In the genomic region with DNA sequence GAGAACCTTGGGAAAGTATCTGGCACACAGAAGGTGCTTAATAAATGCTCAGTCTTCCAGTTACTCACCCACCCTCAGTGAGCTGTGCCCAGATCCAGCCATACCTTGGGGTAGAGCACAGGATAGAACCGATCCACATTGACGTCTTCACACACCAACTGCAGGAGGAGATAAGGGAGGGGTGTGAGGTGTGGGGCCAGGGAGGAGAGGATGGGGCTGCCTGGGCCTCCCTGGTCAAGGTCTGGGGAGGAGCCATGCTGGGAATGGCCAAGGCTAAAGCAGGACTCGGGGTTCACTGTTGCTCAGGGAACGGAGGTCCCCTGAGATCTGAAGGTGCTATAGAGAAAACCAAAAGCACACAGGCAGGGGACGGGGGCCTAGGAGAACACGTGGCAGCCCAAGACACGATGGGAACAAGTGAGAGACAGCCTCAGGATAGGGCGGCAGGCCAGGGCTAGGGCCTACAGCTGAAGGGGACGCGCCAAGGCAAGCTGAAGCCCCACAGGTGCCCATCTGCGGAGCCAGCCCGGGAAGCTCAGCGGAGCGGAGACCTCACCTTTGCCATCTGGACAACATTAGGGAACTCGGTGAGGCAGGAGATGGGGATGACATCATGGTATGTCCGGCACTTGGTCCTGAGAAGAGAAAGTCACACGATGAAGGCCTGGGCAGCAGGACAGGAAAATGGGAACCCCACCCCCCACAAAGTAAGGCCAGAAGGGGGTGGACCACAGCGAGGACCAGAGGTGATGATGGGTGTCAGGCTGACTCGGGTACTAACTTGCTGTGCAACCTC, we compare ENCODE assay signal across 1 cellular context.
A peak's percentile ranks its signal among the peaks of the same experiment; 100 is the strongest.
TF ChIP-seq lines count a peak whose summit lies in the region.

No MANE protein-coding gene starts in this region.

TF ChIP-seq in K562, 482 proteins besides CTCF, POLR2A, EP300 and RAD21 (continues in another document):
- no peak for TF ChIP-seq XRCC4 (IDR thresholded peaks at IDR 0.05; ENCODE audit: extremely low read depth, insufficient read depth, insufficient read length)
- no peak for TF ChIP-seq ZNF57 (CRISPR knock-in tag; IDR thresholded peaks at IDR 0.05)
- no peak for TF ChIP-seq ZNF589 (CRISPR knock-in tag; IDR thresholded peaks at IDR 0.05; ENCODE audit: low read depth)
- peak in 1 of 2 experiments; percentile 41; a peak in 1 of 4 replicates for TF ChIP-seq TRIM24 (IDR thresholded peaks at IDR 0.05)
- TF ChIP-seq, protein P1, sequence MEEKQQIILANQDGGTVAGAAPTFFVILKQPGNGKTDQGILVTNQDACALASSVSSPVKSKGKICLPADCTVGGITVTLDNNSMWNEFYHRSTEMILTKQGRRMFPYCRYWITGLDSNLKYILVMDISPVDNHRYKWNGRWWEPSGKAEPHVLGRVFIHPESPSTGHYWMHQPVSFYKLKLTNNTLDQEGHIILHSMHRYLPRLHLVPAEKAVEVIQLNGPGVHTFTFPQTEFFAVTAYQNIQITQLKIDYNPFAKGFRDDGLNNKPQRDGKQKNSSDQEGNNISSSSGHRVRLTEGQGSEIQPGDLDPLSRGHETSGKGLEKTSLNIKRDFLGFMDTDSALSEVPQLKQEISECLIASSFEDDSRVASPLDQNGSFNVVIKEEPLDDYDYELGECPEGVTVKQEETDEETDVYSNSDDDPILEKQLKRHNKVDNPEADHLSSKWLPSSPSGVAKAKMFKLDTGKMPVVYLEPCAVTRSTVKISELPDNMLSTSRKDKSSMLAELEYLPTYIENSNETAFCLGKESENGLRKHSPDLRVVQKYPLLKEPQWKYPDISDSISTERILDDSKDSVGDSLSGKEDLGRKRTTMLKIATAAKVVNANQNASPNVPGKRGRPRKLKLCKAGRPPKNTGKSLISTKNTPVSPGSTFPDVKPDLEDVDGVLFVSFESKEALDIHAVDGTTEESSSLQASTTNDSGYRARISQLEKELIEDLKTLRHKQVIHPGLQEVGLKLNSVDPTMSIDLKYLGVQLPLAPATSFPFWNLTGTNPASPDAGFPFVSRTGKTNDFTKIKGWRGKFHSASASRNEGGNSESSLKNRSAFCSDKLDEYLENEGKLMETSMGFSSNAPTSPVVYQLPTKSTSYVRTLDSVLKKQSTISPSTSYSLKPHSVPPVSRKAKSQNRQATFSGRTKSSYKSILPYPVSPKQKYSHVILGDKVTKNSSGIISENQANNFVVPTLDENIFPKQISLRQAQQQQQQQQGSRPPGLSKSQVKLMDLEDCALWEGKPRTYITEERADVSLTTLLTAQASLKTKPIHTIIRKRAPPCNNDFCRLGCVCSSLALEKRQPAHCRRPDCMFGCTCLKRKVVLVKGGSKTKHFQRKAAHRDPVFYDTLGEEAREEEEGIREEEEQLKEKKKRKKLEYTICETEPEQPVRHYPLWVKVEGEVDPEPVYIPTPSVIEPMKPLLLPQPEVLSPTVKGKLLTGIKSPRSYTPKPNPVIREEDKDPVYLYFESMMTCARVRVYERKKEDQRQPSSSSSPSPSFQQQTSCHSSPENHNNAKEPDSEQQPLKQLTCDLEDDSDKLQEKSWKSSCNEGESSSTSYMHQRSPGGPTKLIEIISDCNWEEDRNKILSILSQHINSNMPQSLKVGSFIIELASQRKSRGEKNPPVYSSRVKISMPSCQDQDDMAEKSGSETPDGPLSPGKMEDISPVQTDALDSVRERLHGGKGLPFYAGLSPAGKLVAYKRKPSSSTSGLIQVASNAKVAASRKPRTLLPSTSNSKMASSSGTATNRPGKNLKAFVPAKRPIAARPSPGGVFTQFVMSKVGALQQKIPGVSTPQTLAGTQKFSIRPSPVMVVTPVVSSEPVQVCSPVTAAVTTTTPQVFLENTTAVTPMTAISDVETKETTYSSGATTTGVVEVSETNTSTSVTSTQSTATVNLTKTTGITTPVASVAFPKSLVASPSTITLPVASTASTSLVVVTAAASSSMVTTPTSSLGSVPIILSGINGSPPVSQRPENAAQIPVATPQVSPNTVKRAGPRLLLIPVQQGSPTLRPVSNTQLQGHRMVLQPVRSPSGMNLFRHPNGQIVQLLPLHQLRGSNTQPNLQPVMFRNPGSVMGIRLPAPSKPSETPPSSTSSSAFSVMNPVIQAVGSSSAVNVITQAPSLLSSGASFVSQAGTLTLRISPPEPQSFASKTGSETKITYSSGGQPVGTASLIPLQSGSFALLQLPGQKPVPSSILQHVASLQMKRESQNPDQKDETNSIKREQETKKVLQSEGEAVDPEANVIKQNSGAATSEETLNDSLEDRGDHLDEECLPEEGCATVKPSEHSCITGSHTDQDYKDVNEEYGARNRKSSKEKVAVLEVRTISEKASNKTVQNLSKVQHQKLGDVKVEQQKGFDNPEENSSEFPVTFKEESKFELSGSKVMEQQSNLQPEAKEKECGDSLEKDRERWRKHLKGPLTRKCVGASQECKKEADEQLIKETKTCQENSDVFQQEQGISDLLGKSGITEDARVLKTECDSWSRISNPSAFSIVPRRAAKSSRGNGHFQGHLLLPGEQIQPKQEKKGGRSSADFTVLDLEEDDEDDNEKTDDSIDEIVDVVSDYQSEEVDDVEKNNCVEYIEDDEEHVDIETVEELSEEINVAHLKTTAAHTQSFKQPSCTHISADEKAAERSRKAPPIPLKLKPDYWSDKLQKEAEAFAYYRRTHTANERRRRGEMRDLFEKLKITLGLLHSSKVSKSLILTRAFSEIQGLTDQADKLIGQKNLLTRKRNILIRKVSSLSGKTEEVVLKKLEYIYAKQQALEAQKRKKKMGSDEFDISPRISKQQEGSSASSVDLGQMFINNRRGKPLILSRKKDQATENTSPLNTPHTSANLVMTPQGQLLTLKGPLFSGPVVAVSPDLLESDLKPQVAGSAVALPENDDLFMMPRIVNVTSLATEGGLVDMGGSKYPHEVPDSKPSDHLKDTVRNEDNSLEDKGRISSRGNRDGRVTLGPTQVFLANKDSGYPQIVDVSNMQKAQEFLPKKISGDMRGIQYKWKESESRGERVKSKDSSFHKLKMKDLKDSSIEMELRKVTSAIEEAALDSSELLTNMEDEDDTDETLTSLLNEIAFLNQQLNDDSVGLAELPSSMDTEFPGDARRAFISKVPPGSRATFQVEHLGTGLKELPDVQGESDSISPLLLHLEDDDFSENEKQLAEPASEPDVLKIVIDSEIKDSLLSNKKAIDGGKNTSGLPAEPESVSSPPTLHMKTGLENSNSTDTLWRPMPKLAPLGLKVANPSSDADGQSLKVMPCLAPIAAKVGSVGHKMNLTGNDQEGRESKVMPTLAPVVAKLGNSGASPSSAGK (IDR thresholded peaks at IDR 0.05) = peak; percentile 91; the same call in 1 of the 2 replicates
- TF ChIP-seq ZNF324 (CRISPR knock-in tag; IDR thresholded peaks at IDR 0.05) = no peak
- no peak for TF ChIP-seq E2F3 (CRISPR knock-in tag; IDR thresholded peaks at IDR 0.05)
- peak; percentile 73 for TF ChIP-seq GATA2 (CRISPR knock-in tag; IDR thresholded peaks at IDR 0.05)
- TF ChIP-seq CREB1 (IDR thresholded peaks at IDR 0.05) = peak; percentile 56; the same call in 1 of the 2 replicates
- TF ChIP-seq CREB1 (CRISPR knock-in tag; IDR thresholded peaks at IDR 0.05) = 0 out of 2 replicates have a peak, but pooled peaks have one; percentile 60
- TF ChIP-seq ZNF740 (CRISPR knock-in tag; IDR thresholded peaks at IDR 0.05) = no peak
- no peak for TF ChIP-seq ZNF740 (tag; IDR thresholded peaks at IDR 0.05)
- no peak; the same call in 1 of the 2 replicates for TF ChIP-seq ZBED1 (IDR thresholded peaks at IDR 0.05)
- no peak for TF ChIP-seq ESRRB (CRISPR knock-in tag; IDR thresholded peaks at IDR 0.05; ENCODE audit: borderline replicate concordance)
- TF ChIP-seq, protein P2, sequence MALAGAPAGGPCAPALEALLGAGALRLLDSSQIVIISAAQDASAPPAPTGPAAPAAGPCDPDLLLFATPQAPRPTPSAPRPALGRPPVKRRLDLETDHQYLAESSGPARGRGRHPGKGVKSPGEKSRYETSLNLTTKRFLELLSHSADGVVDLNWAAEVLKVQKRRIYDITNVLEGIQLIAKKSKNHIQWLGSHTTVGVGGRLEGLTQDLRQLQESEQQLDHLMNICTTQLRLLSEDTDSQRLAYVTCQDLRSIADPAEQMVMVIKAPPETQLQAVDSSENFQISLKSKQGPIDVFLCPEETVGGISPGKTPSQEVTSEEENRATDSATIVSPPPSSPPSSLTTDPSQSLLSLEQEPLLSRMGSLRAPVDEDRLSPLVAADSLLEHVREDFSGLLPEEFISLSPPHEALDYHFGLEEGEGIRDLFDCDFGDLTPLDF (CRISPR knock-in tag; IDR thresholded peaks at IDR 0.05) = 0 out of 2 replicates have a peak, but pooled peaks have one; percentile 61
- TF ChIP-seq ZNF766 (CRISPR knock-in tag; conservative IDR thresholded peaks at IDR 0.05) = peak; percentile 70
- TF ChIP-seq, protein P3, sequence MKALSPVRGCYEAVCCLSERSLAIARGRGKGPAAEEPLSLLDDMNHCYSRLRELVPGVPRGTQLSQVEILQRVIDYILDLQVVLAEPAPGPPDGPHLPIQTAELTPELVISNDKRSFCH (CRISPR knock-in tag; IDR thresholded peaks at IDR 0.05) = no peak
- TF ChIP-seq, protein P3 (tag; IDR thresholded peaks at IDR 0.05) = peak; percentile 84
- TF ChIP-seq SMAD4 (CRISPR knock-in tag; conservative IDR thresholded peaks at IDR 0.05) = peak; percentile 74
- TF ChIP-seq RFX5 (IDR thresholded peaks at IDR 0.05; ENCODE audit: low read depth, low read length) = no peak
- no peak for TF ChIP-seq ZNF133 (CRISPR knock-in tag; IDR thresholded peaks at IDR 0.05)
- peak; percentile 58 to 66 for TF ChIP-seq E2F6 (IDR thresholded peaks at IDR 0.05; ENCODE audit: borderline replicate concordance in 1 of 2, extremely low read depth in 1 of 2, insufficient read depth in 1 of 2, insufficient read length in 1 of 2, low read depth in 1 of 2, low read length in 1 of 2, poor library complexity in 1 of 2, severe bottlenecking in 1 of 2)
- 0 out of 2 replicates have a peak, but pooled peaks have one; percentile 40 for TF ChIP-seq FOSL1 (tag; conservative IDR thresholded peaks at IDR 0.05)
- no peak for TF ChIP-seq NR3C1 (CRISPR knock-in tag; IDR thresholded peaks at IDR 0.05)
- TF ChIP-seq ATF7 (IDR thresholded peaks at IDR 0.05) = peak; percentile 74
- TF ChIP-seq TOE1 (IDR thresholded peaks at IDR 0.05; ENCODE audit: borderline replicate concordance) = peak; percentile 26; the same call in 1 of the 2 replicates
- TF ChIP-seq TOE1 (CRISPR knock-in tag; IDR thresholded peaks at IDR 0.05; ENCODE audit: borderline replicate concordance, low read depth) = no peak
- TF ChIP-seq NUFIP1 (IDR thresholded peaks at IDR 0.05; ENCODE audit: partially characterized antibody) = peak; percentile 53
- peak; percentile 68 for TF ChIP-seq SMARCE1 (IDR thresholded peaks at IDR 0.05)
- TF ChIP-seq DPF2 (IDR thresholded peaks at IDR 0.05) = peak; percentile 85
- TF ChIP-seq NCOR1 (IDR thresholded peaks at IDR 0.05) = peak; percentile 75
- TF ChIP-seq ZFP36 (IDR thresholded peaks at IDR 0.05; ENCODE audit: low read depth, low read length, partially characterized antibody) = peak; percentile 52
- peak; percentile 91 for TF ChIP-seq VEZF1 (CRISPR knock-in tag; IDR thresholded peaks at IDR 0.05)
- TF ChIP-seq ZBTB17 (CRISPR knock-in tag; IDR thresholded peaks at IDR 0.05) = no peak
- TF ChIP-seq EHMT2 (IDR thresholded peaks at IDR 0.05) = peak; percentile 58; the same call in 1 of the 2 replicates
- peak; percentile 90 for TF ChIP-seq ARID1B (IDR thresholded peaks at IDR 0.05)
- TF ChIP-seq ZNF668 (CRISPR knock-in tag; IDR thresholded peaks at IDR 0.05) = no peak
- peak; percentile 88 for TF ChIP-seq CBFA2T3 (IDR thresholded peaks at IDR 0.05)
- TF ChIP-seq ZNF583 (CRISPR knock-in tag; IDR thresholded peaks at IDR 0.05) = peak; percentile 77; the same call in 1 of the 2 replicates
- no peak for TF ChIP-seq STAT5B (CRISPR knock-in tag; IDR thresholded peaks at IDR 0.05)
- TF ChIP-seq PRDM10 (IDR thresholded peaks at IDR 0.05; ENCODE audit: partially characterized antibody) = peak; percentile 88
